ENCODE assay signal across 20 cellular contexts in genomic region chr3:119228290-119229145, GRCh38. TPM values are rescaled to one million over a fixed set of nuclear protein-coding genes. Genes with fewer than 3 reads are reported as not detected.
"Had no signal": no experiment of that assay in that cellular context is flagged by ENCODE, and none has a peak within 500 bp of the region (broad histone marks: within the 10 kb centered on the region; RNA-seq: fewer than 3 reads in every experiment).

No MANE protein-coding gene starts in this region.

- ATAC-seq: heart left ventricle, sciatic nerve, SK-N-SH treated with all-trans-retinoic acid at 6 μM for 48 hours had no signal

- H3K9me3 Mint-ChIP-seq: immature natural killer cell, neural crest cell had no signal

- H3K27ac ChIP-seq: adrenal gland, heart left ventricle, stomach, thoracic aorta had no signal

- H3K4me3 Mint-ChIP-seq: immature natural killer cell, neural crest cell had no signal

- H3K4me1 Mint-ChIP-seq: neural crest cell had no signal

- H3K27me3 ChIP-seq: adrenal gland, heart left ventricle, stomach had no signal

- H3K4me3 ChIP-seq: adrenal gland, heart left ventricle, stomach, thoracic aorta had no signal

- DNase-seq: activated CD4-positive, alpha-beta T cell treated with anti-CD3 and anti-CD28 coated beads, Interleukin-2, amount 50 U/mL, for 48 hours; activated CD4-positive, CD25-positive, alpha-beta regulatory T cell treated with anti-CD3 and anti-CD28 coated beads, Interleukin-2, amount 50 U/mL, for 72 hours; activated gamma-delta T cell; activated T-cell treated with anti-CD3 and anti-CD28 coated beads, Interleukin-2, amount 50 U/mL, for 1 hour; adrenal gland; cortex of kidney; effector CD4-positive, alpha-beta T cell; heart left ventricle; immature natural killer cell; mesendoderm; stomach; T-helper 1 cell; T1000 had no signal

- H3K9me3 ChIP-seq: adrenal gland, heart left ventricle, stomach, thoracic aorta had no signal

- H3K4me1 ChIP-seq: adrenal gland, heart left ventricle had no signal

RNA-seq across cellular contexts. Expression of gene UPK1B, which starts 55.1 kb away (rescaled TPM):
- total RNA-seq: adrenal gland, cardiac septum, frontal cortex, neural crest cell, pulmonary artery endothelial cell had no signal
- polyA plus RNA-seq: heart left ventricle, immature natural killer cell had no signal
